ENCODE assay signal across 20 cellular contexts in the genomic region with DNA sequence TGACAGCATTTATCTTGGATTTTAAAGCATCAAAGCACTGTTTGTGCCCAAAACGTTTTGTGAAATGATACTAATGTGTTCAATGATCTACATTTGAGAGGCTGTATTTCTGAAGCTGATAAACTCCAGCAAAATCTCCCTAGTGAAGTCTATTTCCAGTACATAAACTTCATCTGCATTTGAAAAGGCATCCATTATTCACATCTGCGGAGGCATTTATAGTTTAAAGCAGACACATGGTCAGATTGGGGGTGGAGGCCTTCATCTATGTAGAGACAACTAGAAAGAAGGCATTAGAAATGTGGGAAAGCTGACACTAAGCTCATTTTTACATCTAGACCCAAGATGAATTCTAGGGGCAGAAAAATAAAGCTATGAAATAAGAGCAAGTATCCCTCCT.
"Had no signal": no experiment of that assay in that cellular context is flagged by ENCODE, and none has a peak within 500 bp of the region (broad histone marks: within the 10 kb centered on the region; RNA-seq: fewer than 3 reads in every experiment).

No MANE protein-coding gene starts in this region.

- H3K4me3 ChIP-seq: breast epithelium had no signal

- ATAC-seq: activated T-cell treated with anti-CD3 and anti-CD28 coated beads, Interleukin-2, amount 50 U/mL, for 72 hours had no signal

- H3K27ac ChIP-seq: breast epithelium, KMS-11, VCaP had no signal

- H3K4me1 ChIP-seq: breast epithelium had no signal

- H3K36me3 ChIP-seq: breast epithelium had no signal

- H3K9ac ChIP-seq: KMS-11 had no signal

- H3K27me3 ChIP-seq: breast epithelium had no signal

- H3K4me2 ChIP-seq: KMS-11 had no signal

- DNase-seq: activated CD4-positive, alpha-beta memory T cell treated with anti-CD3 and anti-CD28 coated beads, Interleukin-2, amount 10 ng/mL, durations not matched to agents 7 days and 5 days; activated CD4-positive, alpha-beta T cell treated with anti-CD3 and anti-CD28 coated beads, Interleukin-2, amount 10 ng/mL, durations not matched to agents 7 days and 5 days; activated CD4-positive, CD25-positive, alpha-beta regulatory T cell; activated gamma-delta T cell treated with Interleukin-2 at 50 U/mL for 16 hours; activated naive CD4-positive, alpha-beta T cell treated with anti-CD3 and anti-CD28 coated beads, Interleukin-2, amount 10 ng/mL, durations not matched to agents 7 days and 5 days; activated naive CD8-positive, alpha-beta T cell treated with anti-CD3 and anti-CD28 coated beads for 36 hours; activated T-cell treated with anti-CD3 and anti-CD28 coated beads, Interleukin-2, amount 50 U/mL, for 72 hours; NCI-H1092; NCI-H1417; NCI-H1930; NCI-H2171; NCI-H226; NCI-H510A; NCI-H526 treated with DMSO at 0.1 percent for 48 hours; NCI-H82; SIG-M5; T-helper 1 cell had no signal

- H3K9me3 ChIP-seq: breast epithelium had no signal
